ENCODE assay signal across 1 cellular context in genomic region chrX:32421266-32421665, GRCh38.
TF ChIP-seq lines count a peak whose summit lies in the region.

No MANE protein-coding gene starts in this region.

TF ChIP-seq in H1, 55 proteins besides CTCF, POLR2A, EP300 and RAD21 (continued from another document):
- no peak for TF ChIP-seq CHD7 (IDR thresholded peaks at IDR 0.05; ENCODE audit: insufficient replicate concordance, low read length)
- no peak for TF ChIP-seq NANOG (IDR thresholded peaks at IDR 0.05; ENCODE audit: insufficient read depth, low read depth, low read length, poor library complexity, severe bottlenecking)
- TF ChIP-seq MAFK (IDR thresholded peaks at IDR 0.05; ENCODE audit: low read depth, low read length): no peak
- no peak for TF ChIP-seq BCL11A (IDR thresholded peaks at IDR 0.05; ENCODE audit: low read depth in 2 of 2, low read length in 2 of 2)
- no peak for TF ChIP-seq ZNF274 (IDR thresholded peaks at IDR 0.05; ENCODE audit: borderline replicate concordance, extremely low read depth, low read length)
- TF ChIP-seq ATF2 (IDR thresholded peaks at IDR 0.05; ENCODE audit: low read length): no peak
- TF ChIP-seq KDM4A (IDR thresholded peaks at IDR 0.05; ENCODE audit: low read depth, low read length, severe bottlenecking): no peak
